ENCODE assay signal across 2 cellular contexts in the genomic region with DNA sequence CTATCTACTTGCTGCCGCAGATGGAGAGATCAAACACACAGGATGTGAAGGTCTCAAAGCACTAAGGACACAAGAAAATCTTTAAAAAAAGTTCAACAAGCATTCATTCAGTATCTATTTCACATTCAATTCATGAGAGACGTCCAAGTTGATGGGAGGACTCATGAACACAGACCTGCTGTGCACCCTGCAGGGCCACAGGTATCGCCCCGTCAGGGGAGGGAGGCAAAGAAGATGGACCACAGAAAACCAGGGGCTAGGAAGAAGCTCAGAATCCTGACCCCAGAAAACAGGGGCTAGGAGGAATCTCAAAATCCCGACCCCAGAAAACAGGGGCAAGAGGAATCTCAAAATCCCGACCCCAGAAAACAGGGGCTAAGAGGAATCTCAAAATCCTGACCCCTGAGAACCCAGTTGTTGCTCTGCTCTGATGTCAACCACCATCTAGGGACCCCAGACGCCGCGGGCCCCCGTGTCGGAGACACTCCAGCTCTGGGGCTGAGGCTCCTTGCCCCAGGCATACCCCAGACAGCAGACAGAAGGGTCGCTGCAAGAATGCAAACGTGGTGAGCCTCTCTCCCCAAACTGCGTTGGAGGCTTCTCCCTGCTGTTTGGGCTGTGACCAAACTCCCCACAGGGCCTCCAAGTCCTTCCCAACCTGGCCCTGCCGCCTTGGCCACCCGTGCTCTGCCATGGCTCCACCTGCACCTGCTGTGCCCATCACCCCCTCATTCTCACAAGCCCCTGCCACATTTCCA.
TF ChIP-seq lines count a peak whose summit lies in the region.

No MANE protein-coding gene starts in this region.

TF ChIP-seq in IMR-90, 13 proteins besides CTCF, POLR2A, EP300 and RAD21:
- no peak for TF ChIP-seq MXI1 (IDR thresholded peaks at IDR 0.05; ENCODE audit: borderline replicate concordance, low read depth, low read length)
- TF ChIP-seq RFX5 (IDR thresholded peaks at IDR 0.05; ENCODE audit: low read depth, low read length), result no peak
- TF ChIP-seq, protein P1, sequence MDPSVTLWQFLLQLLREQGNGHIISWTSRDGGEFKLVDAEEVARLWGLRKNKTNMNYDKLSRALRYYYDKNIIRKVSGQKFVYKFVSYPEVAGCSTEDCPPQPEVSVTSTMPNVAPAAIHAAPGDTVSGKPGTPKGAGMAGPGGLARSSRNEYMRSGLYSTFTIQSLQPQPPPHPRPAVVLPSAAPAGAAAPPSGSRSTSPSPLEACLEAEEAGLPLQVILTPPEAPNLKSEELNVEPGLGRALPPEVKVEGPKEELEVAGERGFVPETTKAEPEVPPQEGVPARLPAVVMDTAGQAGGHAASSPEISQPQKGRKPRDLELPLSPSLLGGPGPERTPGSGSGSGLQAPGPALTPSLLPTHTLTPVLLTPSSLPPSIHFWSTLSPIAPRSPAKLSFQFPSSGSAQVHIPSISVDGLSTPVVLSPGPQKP (IDR thresholded peaks at IDR 0.05; ENCODE audit: borderline replicate concordance, low read depth, low read length), result no peak
- no peak for TF ChIP-seq CEBPB (IDR thresholded peaks at IDR 0.05; ENCODE audit: low read depth, low read length)
- no peak for TF ChIP-seq CHD1 (IDR thresholded peaks at IDR 0.05; ENCODE audit: low read depth, low read length)

TF ChIP-seq in H1, 55 proteins besides CTCF, POLR2A, EP300 and RAD21:
- TF ChIP-seq SUZ12 (IDR thresholded peaks at IDR 0.05; ENCODE audit: low read length), result no peak
- TF ChIP-seq, protein P2, sequence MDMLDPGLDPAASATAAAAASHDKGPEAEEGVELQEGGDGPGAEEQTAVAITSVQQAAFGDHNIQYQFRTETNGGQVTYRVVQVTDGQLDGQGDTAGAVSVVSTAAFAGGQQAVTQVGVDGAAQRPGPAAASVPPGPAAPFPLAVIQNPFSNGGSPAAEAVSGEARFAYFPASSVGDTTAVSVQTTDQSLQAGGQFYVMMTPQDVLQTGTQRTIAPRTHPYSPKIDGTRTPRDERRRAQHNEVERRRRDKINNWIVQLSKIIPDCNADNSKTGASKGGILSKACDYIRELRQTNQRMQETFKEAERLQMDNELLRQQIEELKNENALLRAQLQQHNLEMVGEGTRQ (IDR thresholded peaks at IDR 0.05; ENCODE audit: low read length), result no peak
- TF ChIP-seq SIRT6 (IDR thresholded peaks at IDR 0.05; ENCODE audit: low read length), result no peak
- no peak for TF ChIP-seq POU5F1 (IDR thresholded peaks at IDR 0.05; ENCODE audit: low read depth, low read length)
- no peak for TF ChIP-seq GABPA (IDR thresholded peaks at IDR 0.05; ENCODE audit: borderline replicate concordance, insufficient read depth, low read length)
- TF ChIP-seq SIN3A (conservative IDR thresholded peaks at IDR 0.05 in 1 of 2, IDR thresholded peaks at IDR 0.05 in 1 of 2; ENCODE audit: low read depth in 1 of 2, low read length in 2 of 2), result no peak
TF ChIP-seq in H1: peak in this region for 0.
